Comparison of ENCODE assay signal across 22 cellular contexts in the genomic region with DNA sequence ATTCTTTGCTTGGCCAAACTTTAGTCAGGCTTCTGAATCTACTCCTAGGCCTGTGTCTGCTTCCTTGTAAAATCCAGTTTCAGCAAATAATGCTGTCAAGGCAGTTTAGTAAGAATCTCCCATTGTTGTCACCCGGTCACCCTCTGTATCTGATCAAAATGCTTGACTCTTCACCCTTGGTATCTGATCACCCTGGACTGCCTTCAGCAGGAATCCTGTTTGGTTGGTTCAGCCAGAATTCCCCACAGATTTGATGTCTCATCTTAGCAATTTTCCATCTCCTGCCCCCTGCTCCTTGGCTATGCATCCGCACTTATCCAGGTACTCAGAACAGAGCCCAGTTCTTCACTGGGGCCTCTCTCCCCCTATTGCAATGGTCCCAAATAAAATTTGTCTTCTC.
"Had no signal": no experiment of that assay in that cellular context is flagged by ENCODE, and none has a peak within 500 bp of the region (broad histone marks: within the 10 kb centered on the region; RNA-seq: fewer than 3 reads in every experiment).

No MANE protein-coding gene starts in this region.

- H3K4me3 ChIP-seq: adrenal gland, breast epithelium, MG63 had no signal

- H3K27ac ChIP-seq: adrenal gland, breast epithelium had no signal

- H3K9me3 ChIP-seq: adrenal gland, breast epithelium, MG63 had no signal

- H3K27me3 ChIP-seq: adrenal gland, breast epithelium, MG63 had no signal

- H3K36me3 ChIP-seq: adrenal gland, breast epithelium, MG63 had no signal

- ATAC-seq: activated T-cell treated with anti-CD3 and anti-CD28 coated beads, Interleukin-2, amount 50 U/mL, for 72 hours; T-helper 17 cell had no signal

- H3K4me1 ChIP-seq: adrenal gland, breast epithelium had no signal

- DNase-seq: activated CD4-positive, alpha-beta memory T cell treated with anti-CD3 and anti-CD28 coated beads for 36 hours; activated CD4-positive, alpha-beta T cell treated with anti-CD3 and anti-CD28 coated beads, Interleukin-2, amount 10 ng/mL, durations not matched to agents 7 days and 5 days; activated CD4-positive, CD25-positive, alpha-beta regulatory T cell; activated gamma-delta T cell treated with Interleukin-2 at 50 U/mL for 16 hours; activated naive CD4-positive, alpha-beta T cell treated with anti-CD3 and anti-CD28 coated beads, Interleukin-2, amount 50 U/mL, for 16 hours; activated naive CD8-positive, alpha-beta T cell treated with anti-CD3 and anti-CD28 coated beads, Interleukin-2, amount 10 ng/mL, durations not matched to agents 7 days and 5 days; activated T-cell treated with anti-CD3 and anti-CD28 coated beads, Interleukin-2, amount 50 U/mL, for 72 hours; adrenal gland; anterior cingulate cortex; MG63; NCI-H1092 treated with DMSO at 0.1 percent for 48 hours; NCI-H1417 treated with DMSO at 0.1 percent for 48 hours; NCI-H1694; NCI-H2029; NCI-H345; NCI-H510A; NCI-H69; NK-92 treated with Interleukin-12 subunit alpha and Interleukin-12 subunit beta, amount 100 ng/mL, for 24 hours; SHP77 treated with DMSO at 0.1 percent for 48 hours; T-helper 17 cell; T-helper 9 cell had no signal
